In genomic region chr20:36335187-36335870, GRCh38 we compare ENCODE assay signal across 25 cellular contexts.
"Had no signal": no experiment of that assay in that cellular context is flagged by ENCODE, and none has a peak within 500 bp of the region (broad histone marks: within the 10 kb centered on the region; RNA-seq: fewer than 3 reads in every experiment).

No MANE protein-coding gene starts in this region.

- FAIRE-seq: colon, frontal cortex, islet of Langerhans, urothelium cell line had no signal

- H3K4me3 Mint-ChIP-seq: mesothelial cell of epicardium; naive B cell; natural killer cell treated with Interleukin-12 subunit alpha and Interleukin-12 subunit beta and Interleukin-15 and Interleukin-18, amount 100 ng/mL, for 72 hours; neural crest cell; stimulated activated naive B cell treated with anti-CD40 and anti-IgM and Interleukin-4, amounts not matched to agents 10 μg/mL and 1 μg/mL and 100 μg/mL, for 72 hours; stimulated activated naive CD8-positive, alpha-beta T cell treated with anti-CD3 and anti-CD28 coated beads, Interleukin-15, Interleukin-2, amounts not matched to agents 100 ng/mL and 50 ng/mL, for 24 hours had no signal

- H3K27me3 ChIP-seq: right atrium auricular region, upper lobe of left lung had no signal

- H2AFZ ChIP-seq: hepatocyte had no signal

- H3K4me3 ChIP-seq: dorsolateral prefrontal cortex, hepatocyte, left lung, mucosa of descending colon, prostate gland, right atrium auricular region, sigmoid colon, thoracic aorta, tibial nerve, upper lobe of left lung had no signal

- H3K36me3 Mint-ChIP-seq: mesothelial cell of epicardium; natural killer cell treated with Interleukin-12 subunit alpha and Interleukin-12 subunit beta and Interleukin-15 and Interleukin-18, amount 100 ng/mL, for 72 hours; stimulated activated naive B cell treated with anti-CD40 and anti-IgM and Interleukin-4, amounts not matched to agents 10 μg/mL and 1 μg/mL and 100 μg/mL, for 72 hours had no signal

- H3K79me2 ChIP-seq: hepatocyte had no signal

- H3K4me2 ChIP-seq: hepatocyte had no signal

- H3K36me3 ChIP-seq: left lung, prostate gland, right atrium auricular region, sigmoid colon, thoracic aorta, tibial nerve, upper lobe of left lung had no signal

- H3K9me3 ChIP-seq: left lung, mucosa of descending colon, prostate gland, right atrium auricular region, sigmoid colon, thoracic aorta, tibial nerve, upper lobe of left lung had no signal

- H3K27ac Mint-ChIP-seq: mesothelial cell of epicardium; natural killer cell treated with Interleukin-12 subunit alpha and Interleukin-12 subunit beta and Interleukin-15 and Interleukin-18, amount 100 ng/mL, for 72 hours; stimulated activated naive B cell treated with anti-CD40 and anti-IgM and Interleukin-4, amounts not matched to agents 10 μg/mL and 1 μg/mL and 100 μg/mL, for 72 hours; stimulated activated naive CD8-positive, alpha-beta T cell treated with anti-CD3 and anti-CD28 coated beads, Interleukin-15, Interleukin-2, amounts not matched to agents 100 ng/mL and 50 ng/mL, for 24 hours had no signal

- H3K27ac ChIP-seq: dorsolateral prefrontal cortex, hepatocyte, left lung, prostate gland, right atrium auricular region, sigmoid colon, thoracic aorta, tibial nerve, upper lobe of left lung had no signal

- ATAC-seq: left cardiac atrium; left lung; mucosa of descending colon; natural killer cell treated with Interleukin-12 subunit alpha and Interleukin-12 subunit beta and Interleukin-15 and Interleukin-18, amount 100 ng/mL, for 72 hours; stimulated activated naive B cell treated with anti-CD40 and anti-IgM and Interleukin-4, amounts not matched to agents 10 μg/mL and 1 μg/mL and 100 μg/mL, for 72 hours had no signal

- H3K4me1 ChIP-seq: left lung, prostate gland, right atrium auricular region, sigmoid colon, tibial nerve, upper lobe of left lung had no signal

- H3K4me1 Mint-ChIP-seq: mesothelial cell of epicardium had no signal

- DNase-seq: effector CD4-positive, alpha-beta T cell; head of caudate nucleus; left cardiac atrium; mesenchymal stem cell; mucosa of descending colon; naive B cell; sigmoid colon; stimulated activated CD4-positive, alpha-beta T cell treated with anti-CD3 and anti-CD28 coated beads, Interleukin-2, amount 100 ng/mL, for 48 hours; stimulated activated naive B cell treated with anti-CD40 and anti-IgM and Interleukin-4, amounts not matched to agents 10 μg/mL and 1 μg/mL and 100 μg/mL, for 72 hours; upper lobe of left lung had no signal

- H3K9me3 Mint-ChIP-seq: mesothelial cell of epicardium; naive B cell; natural killer cell treated with Interleukin-12 subunit alpha and Interleukin-12 subunit beta and Interleukin-15 and Interleukin-18, amount 100 ng/mL, for 72 hours; neural crest cell; stimulated activated naive B cell treated with anti-CD40 and anti-IgM and Interleukin-4, amounts not matched to agents 10 μg/mL and 1 μg/mL and 100 μg/mL, for 72 hours; stimulated activated naive CD8-positive, alpha-beta T cell treated with anti-CD3 and anti-CD28 coated beads, Interleukin-15, Interleukin-2, amounts not matched to agents 100 ng/mL and 50 ng/mL, for 24 hours had no signal
